In genomic region chr2:100285011-100285410, GRCh38 we compare ENCODE assay signal across 24 cellular contexts. TPM values are rescaled to one million over a fixed set of nuclear protein-coding genes. Genes with fewer than 3 reads are reported as not detected.
A peak's percentile ranks its signal among the peaks of the same experiment; 100 is the strongest.
DNase-seq lines count a peak whose midpoint lies in the region; ATAC-seq and TF ChIP-seq lines count a peak whose summit lies in the region.
"Had no signal": no experiment of that assay in that cellular context is flagged by ENCODE, and none has a peak within 500 bp of the region (broad histone marks: within the 10 kb centered on the region; RNA-seq: fewer than 3 reads in every experiment).

No MANE protein-coding gene starts in this region.

- 26 to 57% (median 37%) methylated on average over 3 of the region's 3 CpGs for WGBS in adrenal gland, 4 donors
- WGBS in stomach, 5 donors, result 31 to 64% (median 33%) methylated on average over 3 of the region's 3 CpGs
- WGBS in aorta, 2 donors, result 33 to 67% methylated on average over 3 of the region's 3 CpGs

- no peak for TF ChIP-seq EP300 in stomach (IDR thresholded peaks at IDR 0.05)

- H3K36me3 Mint-ChIP-seq in Calu3 (ENCODE audit: insufficient read depth, unreplicated experiment), result peaks cover 39% of the 10 kb centered on the region
- H3K36me3 Mint-ChIP-seq in glutamatergic neuron (ENCODE audit: unreplicated experiment), result no peaks in the 10 kb centered on the region
- H3K36me3 Mint-ChIP-seq: CD4-positive, alpha-beta memory T cell had no signal

- no peaks in the 10 kb centered on the region for H3K27me3 Mint-ChIP-seq in Calu3 (ENCODE audit: unreplicated experiment)
- H3K27me3 Mint-ChIP-seq in glutamatergic neuron (ENCODE audit: unreplicated experiment), result peaks cover 3% of the 10 kb centered on the region

- ATAC-seq in activated CD4-positive, CD25-positive, alpha-beta regulatory T cell treated with anti-CD3 and anti-CD28 coated beads, Interleukin-2, amount 50 U/mL, for 24 hours, result no peak
- no peak for ATAC-seq in aorta (ENCODE audit: low FRiP score)

- H3K27ac ChIP-seq in adrenal gland, result peak overlapping the region; percentile 61 to 89 (median 71)
- H3K27ac ChIP-seq in stomach, result peak overlapping the region in 3 of 5 donors; percentile 57 to 73 (median 63)
- H3K27ac ChIP-seq in aorta (ENCODE audit: low read depth in 1 of 2, low read length in 2 of 2), result no peak overlapping the region
- H3K27ac ChIP-seq: RWPE1 had no signal

- H3K4me1 ChIP-seq in adrenal gland (replicated peaks in 1 of 2) (peaks cover 33 to 52% of the 10 kb centered on the region in 2 donors), stomach (peaks cover 4 to 19% (median 10%) of the 10 kb centered on the region in 4 donors), aorta (ENCODE audit: control insufficient read depth in 1 of 2, insufficient read depth in 2 of 2, low read length in 2 of 2) (no peaks in the 10 kb centered on the region)

- H3K9me3 ChIP-seq in adrenal gland (replicated peaks in 1 of 3) (no peaks in the 10 kb centered on the region), stomach (no peaks in the 10 kb centered on the region), aorta (ENCODE audit: control insufficient read depth, low read length) (no peaks in the 10 kb centered on the region)

- H3K27ac Mint-ChIP-seq in Calu3 (ENCODE audit: unreplicated experiment) (peak overlapping the region; percentile 98), glutamatergic neuron (ENCODE audit: unreplicated experiment) (peak overlapping the region; percentile 14)
- H3K27ac Mint-ChIP-seq: CD4-positive, alpha-beta memory T cell had no signal

- TF ChIP-seq POLR2A in adrenal gland (IDR thresholded peaks at IDR 0.05), result no peak
- TF ChIP-seq POLR2A in stomach (IDR thresholded peaks at IDR 0.05), result no peak

- no peaks in the 10 kb centered on the region for H3K9me3 Mint-ChIP-seq in Calu3 (ENCODE audit: low read depth, unreplicated experiment)
- H3K9me3 Mint-ChIP-seq in glutamatergic neuron (ENCODE audit: unreplicated experiment), result no peaks in the 10 kb centered on the region

- no TSS peak for BruUV-seq in Calu3 (replicated peaks; lab: Mats Ljungman, UMichigan)

- TF ChIP-seq CTCF in Calu3 (IDR thresholded peaks at IDR 0.05; ENCODE audit: unreplicated experiment) (no peak), adrenal gland (IDR thresholded peaks at IDR 0.05) (no peak), glutamatergic neuron (IDR thresholded peaks at IDR 0.05; ENCODE audit: partially characterized antibody, unreplicated experiment) (no peak), stomach (IDR thresholded peaks at IDR 0.05) (no peak)

- H3K4me1 Mint-ChIP-seq in Calu3 (ENCODE audit: low read depth, unreplicated experiment) (peaks cover 35% of the 10 kb centered on the region), glutamatergic neuron (ENCODE audit: low read depth, unreplicated experiment) (peaks cover 35% of the 10 kb centered on the region)

- no peaks in the 10 kb centered on the region for H3K27me3 ChIP-seq in adrenal gland
- no peaks in the 10 kb centered on the region for H3K27me3 ChIP-seq in stomach
- no peaks in the 10 kb centered on the region for H3K27me3 ChIP-seq in aorta (ENCODE audit: control insufficient read depth in 1 of 2, insufficient read depth in 2 of 2, low read length in 1 of 2)

- peak overlapping the region; percentile 27 for H3K4me3 Mint-ChIP-seq in Calu3 (ENCODE audit: low read depth, unreplicated experiment)
- H3K4me3 Mint-ChIP-seq in glutamatergic neuron (ENCODE audit: unreplicated experiment), result no peak overlapping the region
- H3K4me3 Mint-ChIP-seq: CD4-positive, alpha-beta memory T cell had no signal

- intact Hi-C loops in Calu3 (cut with micrococcal nuclease; ENCODE audit: unreplicated experiment) (loop anchor here (2.0 to 5.0 kb wide), 2 partner anchors 22 to 37 kb away; partner anchors contain the start of gene LONRF2), adrenal gland (cut with DNase I) (no loop called here), stomach (cut with DNase I; ENCODE audit: low total_unique reads) (no loop called here), aorta (cut with DNase I) (no loop called here)

- CTCF ChIA-PET in Calu3 (lab: Charles Lee), result interaction anchor here (0.6 to 1.5 kb wide), 5 partner anchors 22 to 310 kb away, joined by 4 to 10 read pairs (median 6); no protein-coding TSS in a partner anchor

- DNase-seq in Calu3 (no peak), adrenal gland (no peak), glutamatergic neuron (no peak), stomach (no peak), NCI-H2227 (lab: John Stamatoyannopoulos, UW; ENCODE audit: unreplicated experiment) (no peak), NCI-H2081 (lab: John Stamatoyannopoulos, UW) (no peak), aorta (no peak)
- DNase-seq: CD4-positive, alpha-beta memory T cell; COR-L47; DMS 273 treated with DMSO at 0.1 percent for 48 hours; DMS79; GF-D8; H7; Kasumi-1; NCI-H1092 treated with DMSO at 0.1 percent for 48 hours; NCI-H1436; NCI-H187 treated with DMSO at 0.1 percent for 48 hours; NCI-H2107; NCI-H446 treated with DMSO at 0.1 percent for 48 hours; NCI-H526; SHP77 treated with DMSO at 0.1 percent for 48 hours; SW 1271 had no signal

- H3K36me3 ChIP-seq in adrenal gland (replicated peaks in 1 of 2), result peaks cover 0 to 21% of the 10 kb centered on the region in 2 donors
- peaks cover 0 to 59% (median 24%) of the 10 kb centered on the region in 4 donors for H3K36me3 ChIP-seq in stomach
- H3K36me3 ChIP-seq in aorta (ENCODE audit: control insufficient read depth in 1 of 2, insufficient read depth in 2 of 2, low read length in 1 of 2), result peaks cover 0 to 10% of the 10 kb centered on the region in 2 donors

- no peak overlapping the region for H3K4me3 ChIP-seq in adrenal gland
- H3K4me3 ChIP-seq in stomach, result no peak overlapping the region
- H3K4me3 ChIP-seq in aorta (ENCODE audit: low read length in 2 of 2), result no peak overlapping the region

RNA-seq across cellular contexts. Expression of gene LONRF2, which starts 37.3 kb away (rescaled TPM):
- total RNA-seq in Calu3 (2022) (8.7 and 9.7 TPM in 2 replicates), adrenal gland (100 to 1,000 TPM in 1 of 8 donors, 10 to 100 TPM in 7; 30.5 to 110 (median 61.9) TPM), glutamatergic neuron (ENCODE audit: unreplicated experiment) (1.3 TPM), stomach (10 to 100 TPM in 3 of 5 donors, 1 to 10 TPM in 2; 2.9 to 32.1 (median 15.4) TPM), aorta (10 to 100 TPM; 10.3 to 10.9 TPM)
- polyA plus RNA-seq in adrenal gland (10 to 100 TPM in 1 of 3 donors, 1 to 10 TPM in 2; 8.1 to 32.5 (median 8.4) TPM), stomach (under 1 TPM; 0.31 to 0.95 (median 0.62) TPM), aorta (under 1 TPM; 0.43 to 0.75 TPM)
- total RNA-seq: H7 had no signal

Comparison
In these comparisons a context has a peak if more than half of its experiments do, and no peak if none do; other contexts are left out.
1. H3K27ac ChIP-seq: peak in adrenal gland (5 of 5) and stomach (3 of 5); none in aorta (0 of 2).